Comparison of ENCODE assay signal across 2 cellular contexts in the genomic region with DNA sequence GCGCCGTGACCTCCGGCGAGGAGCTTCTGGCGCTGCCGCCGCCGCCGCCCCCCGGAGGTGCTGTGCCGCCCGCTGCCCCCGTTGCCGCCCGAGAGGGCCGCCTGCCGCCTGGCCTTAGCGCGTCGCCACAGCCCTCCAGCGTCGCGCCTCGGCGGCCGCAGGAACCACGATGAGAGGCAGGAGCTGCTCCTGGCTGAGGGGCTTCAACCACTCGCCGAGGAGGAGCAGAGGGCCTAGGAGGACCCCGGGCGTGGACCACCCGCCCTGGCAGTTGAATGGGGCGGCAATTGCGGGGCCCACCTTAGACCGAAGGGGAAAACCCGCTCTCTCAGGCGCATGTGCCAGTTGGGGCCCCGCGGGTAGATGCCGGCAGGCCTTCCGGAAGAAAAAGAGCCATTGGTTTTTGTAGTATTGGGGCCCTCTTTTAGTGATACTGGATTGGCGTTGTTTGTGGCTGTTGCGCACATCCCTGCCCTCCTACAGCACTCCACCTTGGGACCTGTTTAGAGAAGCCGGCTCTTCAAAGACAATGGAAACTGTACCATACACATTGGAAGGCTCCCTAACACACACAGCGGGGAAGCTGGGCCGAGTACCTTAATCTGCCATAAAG.
TF ChIP-seq lines count a peak whose summit lies in the region.

No MANE protein-coding gene starts in this region.

TF ChIP-seq in WTC11, 78 proteins besides CTCF, POLR2A, EP300 and RAD21:
- TF ChIP-seq KAT7 (CRISPR knock-in tag; IDR thresholded peaks at IDR 0.05; ENCODE audit: borderline replicate concordance) (no peak), FOXJ3 (CRISPR knock-in tag; IDR thresholded peaks at IDR 0.05; ENCODE audit: borderline replicate concordance) (no peak), TEAD4 (CRISPR knock-in tag; IDR thresholded peaks at IDR 0.05) (no peak), OVOL2 (CRISPR knock-in tag; IDR thresholded peaks at IDR 0.05; ENCODE audit: borderline replicate concordance) (no peak), ZNF121 (CRISPR knock-in tag; IDR thresholded peaks at IDR 0.05) (no peak), ZNF396 (CRISPR knock-in tag; IDR thresholded peaks at IDR 0.05; ENCODE audit: borderline replicate concordance) (no peak)
- TF ChIP-seq, protein P1, sequence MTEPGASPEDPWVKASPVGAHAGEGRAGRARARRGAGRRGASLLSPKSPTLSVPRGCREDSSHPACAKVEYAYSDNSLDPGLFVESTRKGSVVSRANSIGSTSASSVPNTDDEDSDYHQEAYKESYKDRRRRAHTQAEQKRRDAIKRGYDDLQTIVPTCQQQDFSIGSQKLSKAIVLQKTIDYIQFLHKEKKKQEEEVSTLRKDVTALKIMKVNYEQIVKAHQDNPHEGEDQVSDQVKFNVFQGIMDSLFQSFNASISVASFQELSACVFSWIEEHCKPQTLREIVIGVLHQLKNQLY (CRISPR knock-in tag; IDR thresholded peaks at IDR 0.05) = no peak
- TF ChIP-seq, protein P2, sequence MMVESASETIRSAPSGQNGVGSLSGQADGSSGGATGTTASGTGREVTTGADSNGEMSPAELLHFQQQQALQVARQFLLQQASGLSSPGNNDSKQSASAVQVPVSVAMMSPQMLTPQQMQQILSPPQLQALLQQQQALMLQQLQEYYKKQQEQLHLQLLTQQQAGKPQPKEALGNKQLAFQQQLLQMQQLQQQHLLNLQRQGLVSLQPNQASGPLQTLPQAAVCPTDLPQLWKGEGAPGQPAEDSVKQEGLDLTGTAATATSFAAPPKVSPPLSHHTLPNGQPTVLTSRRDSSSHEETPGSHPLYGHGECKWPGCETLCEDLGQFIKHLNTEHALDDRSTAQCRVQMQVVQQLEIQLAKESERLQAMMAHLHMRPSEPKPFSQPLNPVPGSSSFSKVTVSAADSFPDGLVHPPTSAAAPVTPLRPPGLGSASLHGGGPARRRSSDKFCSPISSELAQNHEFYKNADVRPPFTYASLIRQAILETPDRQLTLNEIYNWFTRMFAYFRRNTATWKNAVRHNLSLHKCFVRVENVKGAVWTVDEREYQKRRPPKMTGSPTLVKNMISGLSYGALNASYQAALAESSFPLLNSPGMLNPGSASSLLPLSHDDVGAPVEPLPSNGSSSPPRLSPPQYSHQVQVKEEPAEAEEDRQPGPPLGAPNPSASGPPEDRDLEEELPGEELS (CRISPR knock-in tag; IDR thresholded peaks at IDR 0.05) = no peak
- TF ChIP-seq, protein P3, sequence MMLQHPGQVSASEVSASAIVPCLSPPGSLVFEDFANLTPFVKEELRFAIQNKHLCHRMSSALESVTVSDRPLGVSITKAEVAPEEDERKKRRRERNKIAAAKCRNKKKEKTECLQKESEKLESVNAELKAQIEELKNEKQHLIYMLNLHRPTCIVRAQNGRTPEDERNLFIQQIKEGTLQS (CRISPR knock-in tag; conservative IDR thresholded peaks at IDR 0.05) = no peak
- TF ChIP-seq, protein P4, sequence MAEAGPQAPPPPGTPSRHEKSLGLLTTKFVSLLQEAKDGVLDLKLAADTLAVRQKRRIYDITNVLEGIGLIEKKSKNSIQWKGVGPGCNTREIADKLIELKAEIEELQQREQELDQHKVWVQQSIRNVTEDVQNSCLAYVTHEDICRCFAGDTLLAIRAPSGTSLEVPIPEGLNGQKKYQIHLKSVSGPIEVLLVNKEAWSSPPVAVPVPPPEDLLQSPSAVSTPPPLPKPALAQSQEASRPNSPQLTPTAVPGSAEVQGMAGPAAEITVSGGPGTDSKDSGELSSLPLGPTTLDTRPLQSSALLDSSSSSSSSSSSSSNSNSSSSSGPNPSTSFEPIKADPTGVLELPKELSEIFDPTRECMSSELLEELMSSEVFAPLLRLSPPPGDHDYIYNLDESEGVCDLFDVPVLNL (CRISPR knock-in tag; IDR thresholded peaks at IDR 0.05; ENCODE audit: borderline replicate concordance, low read depth) = no peak

TF ChIP-seq in endothelial cell of umbilical vein, 7 proteins besides CTCF, POLR2A, EP300 and RAD21:
- TF ChIP-seq EZH2 (IDR thresholded peaks at IDR 0.05; ENCODE audit: borderline replicate concordance, low read depth, low read length, severe bottlenecking) = peak; percentile 96
- TF ChIP-seq, protein P5, sequence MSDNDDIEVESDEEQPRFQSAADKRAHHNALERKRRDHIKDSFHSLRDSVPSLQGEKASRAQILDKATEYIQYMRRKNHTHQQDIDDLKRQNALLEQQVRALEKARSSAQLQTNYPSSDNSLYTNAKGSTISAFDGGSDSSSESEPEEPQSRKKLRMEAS (IDR thresholded peaks at IDR 0.05; ENCODE audit: insufficient read depth, insufficient read length) = no peak
